8 cellular contexts compared by ENCODE assay signal in the genomic region with DNA sequence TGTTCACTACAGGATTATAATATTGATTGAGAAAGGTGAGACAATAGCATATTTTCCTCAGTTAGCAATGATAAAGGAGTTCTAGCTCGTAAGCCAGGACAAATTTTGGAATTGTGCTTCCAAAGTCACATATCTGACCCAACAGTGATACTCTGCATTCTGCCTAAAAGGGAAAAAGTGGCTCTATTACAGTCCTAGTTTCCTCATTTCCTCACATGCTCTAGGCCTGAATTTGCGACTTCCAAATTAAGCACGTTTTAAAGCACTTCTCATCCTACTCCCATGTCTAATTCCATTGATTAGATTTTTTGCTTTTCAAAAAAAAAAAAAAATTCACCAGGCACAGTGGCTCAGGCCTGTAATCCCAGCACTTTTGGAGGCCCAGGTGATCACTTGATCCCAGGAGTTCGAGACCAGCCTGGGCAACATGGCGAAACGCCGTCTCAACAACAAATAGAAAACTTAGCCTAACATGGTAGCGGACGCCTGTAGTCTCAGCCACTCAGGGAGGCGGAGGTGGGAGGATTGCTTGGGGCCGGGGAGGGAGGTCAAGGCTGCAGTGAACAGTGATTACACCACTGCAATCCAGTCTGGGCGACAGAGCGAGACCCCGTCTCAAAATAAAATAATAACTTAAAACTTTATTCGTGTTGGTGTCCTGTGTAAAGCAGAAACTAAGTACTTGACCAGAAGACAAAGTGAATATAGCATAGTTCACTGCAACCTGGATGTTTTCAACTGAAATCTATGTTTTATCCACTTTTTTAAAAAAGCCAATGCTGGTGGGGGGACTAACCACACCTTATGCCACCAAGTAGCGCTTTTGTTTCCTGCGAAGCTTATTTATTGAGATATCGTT. TPM values are rescaled to one million over a fixed set of nuclear protein-coding genes. Genes with fewer than 3 reads are reported as not detected.
DNase-seq lines count a peak whose midpoint lies in the region; ATAC-seq and TF ChIP-seq lines count a peak whose summit lies in the region.

No MANE protein-coding gene starts in this region.

- DNase-seq in DMS79 (lab: John Stamatoyannopoulos, UW) = peak; percentile 6
- DNase-seq in C1 segment of cervical spinal cord (lab: John Stamatoyannopoulos, UW) = no peak
- no peak for DNase-seq in midbrain (lab: John Stamatoyannopoulos, UW)
- no peak for DNase-seq in occipital lobe (lab: John Stamatoyannopoulos, UW)

- H3K27me3 Mint-ChIP-seq in brain = peaks cover 6% of the 10 kb centered on the region

- H3K4me2 ChIP-seq in KMS-11 = peak overlapping the region; percentile 67

- TF ChIP-seq CTCF in KMS-11 (conservative IDR thresholded peaks at IDR 0.05; ENCODE audit: low read depth, low read length) = no peak
- TF ChIP-seq CTCF in brain (conservative IDR thresholded peaks at IDR 0.05) = no peak

- H3K79me2 ChIP-seq in KMS-11 (ENCODE audit: insufficient read depth, low read depth) = peaks cover 55% of the 10 kb centered on the region

- H3K4me1 ChIP-seq in KMS-11 (ENCODE audit: low read depth, poor library complexity, severe bottlenecking) (peaks cover 37% of the 10 kb centered on the region), mononuclear cell (ENCODE audit: insufficient read depth, low read length) (peaks cover 37% of the 10 kb centered on the region)

- H2AFZ ChIP-seq in KMS-11 (ENCODE audit: low read depth) = peak overlapping the region; percentile 100

- H3K9ac ChIP-seq in KMS-11 = peak overlapping the region; percentile 81; the same call in 1 of the 2 replicates

- peaks cover 27% of the 10 kb centered on the region for H3K36me3 Mint-ChIP-seq in brain

- peaks cover 31% of the 10 kb centered on the region for H3K4me1 Mint-ChIP-seq in brain

- peak overlapping the region in 4 of 5 experiments; percentile 41 to 97 (median 70) for H3K27ac Mint-ChIP-seq in brain

- no peaks in the 10 kb centered on the region for H4K20me1 ChIP-seq in KMS-11 (ENCODE audit: insufficient read depth)

- H3K9me3 ChIP-seq in mononuclear cell (ENCODE audit: low read depth, low read length) = no peaks in the 10 kb centered on the region

- H3K27me3 ChIP-seq in KMS-11 (ENCODE audit: insufficient read depth, low read depth) (no peaks in the 10 kb centered on the region), mononuclear cell (ENCODE audit: insufficient read depth, low read length) (no peaks in the 10 kb centered on the region)

- H3K4me3 ChIP-seq in KMS-11 (IDR thresholded peaks at IDR 0.05; ENCODE audit: insufficient read depth, low read depth, low read length) = no peak overlapping the region
- H3K4me3 ChIP-seq in mononuclear cell (ENCODE audit: low read length) = peak overlapping the region; percentile 95

- H3K36me3 ChIP-seq in KMS-11 (ENCODE audit: insufficient read depth) = no peaks in the 10 kb centered on the region

- H3K9me3 Mint-ChIP-seq in brain = peaks cover 5 to 12% (median 11%) of the 10 kb centered on the region in 5 experiments

- no peak for ATAC-seq in GM21529 (IDR thresholded peaks at IDR 0.05; ENCODE audit: unreplicated experiment)

- peak overlapping the region; percentile 93 to 99 (median 95) for H3K4me3 Mint-ChIP-seq in brain

- H3K27ac ChIP-seq in KMS-11 = peak overlapping the region; percentile 86

RNA-seq across cellular contexts. Expression of a gene that starts 1.5 kb away (rescaled TPM):
- 2.2 TPM for polyA plus RNA-seq in brain (ENCODE audit: insufficient read depth, low read depth, low replicate concordance)
- total RNA-seq in mononuclear cell = 38.0 TPM
- total RNA-seq in occipital lobe = 42.6 TPM

RNA-seq across cellular contexts. Expression of a gene that starts 13.2 kb away (rescaled TPM):
- polyA plus RNA-seq in brain (ENCODE audit: insufficient read depth, low read depth, low replicate concordance) = 120 TPM
- total RNA-seq in mononuclear cell = 7.1 TPM
- 29.0 TPM for total RNA-seq in occipital lobe
